Comparison of ENCODE assay signal across 39 cellular contexts in the genomic region with DNA sequence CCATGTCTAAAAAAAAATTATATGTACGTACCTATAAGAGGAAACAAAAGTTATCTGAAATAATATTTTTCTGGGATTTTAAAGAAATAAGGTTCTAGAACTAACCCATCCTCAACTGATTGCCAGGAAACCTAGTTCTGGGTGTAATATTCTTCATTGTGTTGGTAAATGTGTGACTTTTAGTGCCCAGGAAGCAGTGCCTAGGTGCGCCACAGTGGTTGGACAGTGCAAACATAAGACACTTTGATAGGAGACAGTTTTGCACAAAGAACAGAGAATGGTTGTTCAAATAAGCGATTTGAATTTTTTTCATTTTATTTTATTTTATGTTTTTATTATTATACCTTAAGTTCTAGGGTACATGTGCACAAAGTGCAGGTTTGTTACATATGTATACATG. TPM values are rescaled to one million over a fixed set of nuclear protein-coding genes. Genes with fewer than 3 reads are reported as not detected.
"Had no signal": no experiment of that assay in that cellular context is flagged by ENCODE, and none has a peak within 500 bp of the region (broad histone marks: within the 10 kb centered on the region; RNA-seq: fewer than 3 reads in every experiment).

No MANE protein-coding gene starts in this region.

- H3K4me3 ChIP-seq: MG63 had no signal

- H3K36me3 ChIP-seq: MG63 had no signal

- H3K27ac ChIP-seq: KMS-11 had no signal

- H3K9me3 ChIP-seq: MG63 had no signal

- DNase-seq: Karpas-422, Kasumi-1, MG63, MM.1S, MV-4-11, NCI-H1048, NCI-H1092, NCI-H1092 treated with DMSO at 0.1 percent for 48 hours, NCI-H1105, NCI-H1105 treated with DMSO at 0.1 percent for 48 hours, NCI-H1417, NCI-H1417 treated with DMSO at 0.1 percent for 48 hours, NCI-H1436, NCI-H1436 treated with DMSO at 0.1 percent for 48 hours, NCI-H146, NCI-H1694, NCI-H1694 treated with DMSO at 0.1 percent for 48 hours, NCI-H187, NCI-H187 treated with DMSO at 0.1 percent for 48 hours, NCI-H1930, NCI-H2029, NCI-H2029 treated with DMSO at 0.1 percent for 48 hours, NCI-H2081, NCI-H2081 treated with DMSO at 0.1 percent for 48 hours, NCI-H2107, NCI-H2171, NCI-H2171 treated with DMSO at 0.1 percent for 48 hours, NCI-H2227 treated with DMSO at 0.1 percent for 48 hours, NCI-H226, NCI-H345, NCI-H446, NCI-H446 treated with DMSO at 0.1 percent for 48 hours, NCI-H510A, NCI-H510A treated with DMSO at 0.1 percent for 48 hours had no signal

- H3K27me3 ChIP-seq: MG63 had no signal

RNA-seq across cellular contexts. Expression of gene PTTG2, which starts 22.0 kb away (rescaled TPM):
- total RNA-seq: LHCN-M2, M059J, MCF 10A, NCI-H460 had no signal
